In the genomic region with DNA sequence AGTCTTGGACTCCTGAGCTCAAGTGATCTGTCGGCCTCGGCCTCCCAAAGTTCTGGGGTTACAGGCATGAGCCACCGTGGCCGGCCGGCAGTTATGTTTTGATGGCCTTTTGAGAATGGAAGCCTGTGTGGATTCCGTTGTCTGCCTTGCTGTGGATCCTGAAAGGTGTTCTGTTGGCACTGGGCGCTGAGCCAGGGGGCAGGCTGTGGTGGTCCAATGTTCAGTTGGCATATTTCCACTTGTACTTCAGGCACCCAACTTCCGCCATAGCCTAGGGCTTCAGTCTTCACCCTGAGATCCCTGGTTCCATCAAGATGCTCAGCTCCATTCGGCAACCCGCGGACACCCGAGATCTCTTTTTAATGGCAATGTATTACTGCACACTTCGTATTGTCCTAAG, we compare ENCODE assay signal across 3 cellular contexts.
TF ChIP-seq lines count a peak whose summit lies in the region.

No MANE protein-coding gene starts in this region.

TF ChIP-seq in liver, 16 proteins besides CTCF, POLR2A, EP300 and RAD21:
- TF ChIP-seq GABPA (IDR thresholded peaks at IDR 0.05 in 1 of 2, conservative IDR thresholded peaks at IDR 0.05 in 1 of 2): no peak
- no peak for TF ChIP-seq JUND (IDR thresholded peaks at IDR 0.05)
- peak; percentile 54 for TF ChIP-seq SP1 (IDR thresholded peaks at IDR 0.05)
- no peak for TF ChIP-seq NR2F2 (IDR thresholded peaks at IDR 0.05)
- TF ChIP-seq YY1 (IDR thresholded peaks at IDR 0.05): peak; percentile 23
- peak; percentile 62 to 78 for TF ChIP-seq HNF4A (conservative IDR thresholded peaks at IDR 0.05)
- no peak for TF ChIP-seq EGR1 (IDR thresholded peaks at IDR 0.05; ENCODE audit: low read depth in 2 of 2)
- TF ChIP-seq TAF1 (conservative IDR thresholded peaks at IDR 0.05): no peak
- peak; percentile 64 for TF ChIP-seq HNF4G (IDR thresholded peaks at IDR 0.05)
- TF ChIP-seq, protein P1, sequence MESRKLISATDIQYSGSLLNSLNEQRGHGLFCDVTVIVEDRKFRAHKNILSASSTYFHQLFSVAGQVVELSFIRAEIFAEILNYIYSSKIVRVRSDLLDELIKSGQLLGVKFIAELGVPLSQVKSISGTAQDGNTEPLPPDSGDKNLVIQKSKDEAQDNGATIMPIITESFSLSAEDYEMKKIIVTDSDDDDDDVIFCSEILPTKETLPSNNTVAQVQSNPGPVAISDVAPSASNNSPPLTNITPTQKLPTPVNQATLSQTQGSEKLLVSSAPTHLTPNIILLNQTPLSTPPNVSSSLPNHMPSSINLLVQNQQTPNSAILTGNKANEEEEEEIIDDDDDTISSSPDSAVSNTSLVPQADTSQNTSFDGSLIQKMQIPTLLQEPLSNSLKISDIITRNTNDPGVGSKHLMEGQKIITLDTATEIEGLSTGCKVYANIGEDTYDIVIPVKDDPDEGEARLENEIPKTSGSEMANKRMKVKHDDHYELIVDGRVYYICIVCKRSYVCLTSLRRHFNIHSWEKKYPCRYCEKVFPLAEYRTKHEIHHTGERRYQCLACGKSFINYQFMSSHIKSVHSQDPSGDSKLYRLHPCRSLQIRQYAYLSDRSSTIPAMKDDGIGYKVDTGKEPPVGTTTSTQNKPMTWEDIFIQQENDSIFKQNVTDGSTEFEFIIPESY (IDR thresholded peaks at IDR 0.05): no peak

TF ChIP-seq in HepG2, 621 proteins besides CTCF, POLR2A, EP300 and RAD21:
- TF ChIP-seq NFE2L1 (CRISPR knock-in tag; IDR thresholded peaks at IDR 0.05; ENCODE audit: borderline replicate concordance) (no peak), CCAR2 (optimal IDR thresholded peaks at IDR 0.05; ENCODE audit: low read depth, low read length) (no peak), ZNF747 (CRISPR knock-in tag; IDR thresholded peaks at IDR 0.05; ENCODE audit: borderline replicate concordance) (no peak), SATB2 (CRISPR knock-in tag; IDR thresholded peaks at IDR 0.05) (no peak), TBL1XR1 (IDR thresholded peaks at IDR 0.05; ENCODE audit: borderline replicate concordance, low read length, partially characterized antibody) (no peak), U2AF2 (IDR thresholded peaks at IDR 0.05; ENCODE audit: low read depth, low read length) (no peak), CSRNP1 (CRISPR knock-in tag; IDR thresholded peaks at IDR 0.05) (no peak), HOXA5 (CRISPR knock-in tag; IDR thresholded peaks at IDR 0.05) (no peak), RAD51 (IDR thresholded peaks at IDR 0.05; ENCODE audit: borderline replicate concordance) (no peak), ZSCAN21 (CRISPR knock-in tag; IDR thresholded peaks at IDR 0.05; ENCODE audit: borderline replicate concordance) (no peak)
- TF ChIP-seq, protein P2, sequence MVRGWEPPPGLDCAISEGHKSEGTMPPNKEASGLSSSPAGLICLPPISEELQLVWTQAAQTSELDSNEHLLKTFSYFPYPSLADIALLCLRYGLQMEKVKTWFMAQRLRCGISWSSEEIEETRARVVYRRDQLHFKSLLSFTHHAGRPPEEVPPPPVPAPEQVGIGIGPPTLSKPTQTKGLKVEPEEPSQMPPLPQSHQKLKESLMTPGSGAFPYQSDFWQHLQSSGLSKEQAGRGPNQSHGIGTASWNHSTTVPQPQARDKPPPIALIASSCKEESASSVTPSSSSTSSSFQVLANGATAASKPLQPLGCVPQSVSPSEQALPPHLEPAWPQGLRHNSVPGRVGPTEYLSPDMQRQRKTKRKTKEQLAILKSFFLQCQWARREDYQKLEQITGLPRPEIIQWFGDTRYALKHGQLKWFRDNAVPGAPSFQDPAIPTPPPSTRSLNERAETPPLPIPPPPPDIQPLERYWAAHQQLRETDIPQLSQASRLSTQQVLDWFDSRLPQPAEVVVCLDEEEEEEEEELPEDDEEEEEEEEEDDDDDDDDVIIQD (CRISPR knock-in tag; IDR thresholded peaks at IDR 0.05; ENCODE audit: low read depth): no peak
- TF ChIP-seq, protein P3, sequence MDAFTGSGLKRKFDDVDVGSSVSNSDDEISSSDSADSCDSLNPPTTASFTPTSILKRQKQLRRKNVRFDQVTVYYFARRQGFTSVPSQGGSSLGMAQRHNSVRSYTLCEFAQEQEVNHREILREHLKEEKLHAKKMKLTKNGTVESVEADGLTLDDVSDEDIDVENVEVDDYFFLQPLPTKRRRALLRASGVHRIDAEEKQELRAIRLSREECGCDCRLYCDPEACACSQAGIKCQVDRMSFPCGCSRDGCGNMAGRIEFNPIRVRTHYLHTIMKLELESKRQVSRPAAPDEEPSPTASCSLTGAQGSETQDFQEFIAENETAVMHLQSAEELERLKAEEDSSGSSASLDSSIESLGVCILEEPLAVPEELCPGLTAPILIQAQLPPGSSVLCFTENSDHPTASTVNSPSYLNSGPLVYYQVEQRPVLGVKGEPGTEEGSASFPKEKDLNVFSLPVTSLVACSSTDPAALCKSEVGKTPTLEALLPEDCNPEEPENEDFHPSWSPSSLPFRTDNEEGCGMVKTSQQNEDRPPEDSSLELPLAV (CRISPR knock-in tag; conservative IDR thresholded peaks at IDR 0.05; ENCODE audit: low read depth): no peak

TF ChIP-seq in H1, 55 proteins besides CTCF, POLR2A, EP300 and RAD21:
- 0 out of 2 replicates have a peak, but pooled peaks have one; percentile 18 for TF ChIP-seq POLR2AphosphoS5 (IDR thresholded peaks at IDR 0.05; ENCODE audit: low read depth, low read length)
- TF ChIP-seq, protein P4, sequence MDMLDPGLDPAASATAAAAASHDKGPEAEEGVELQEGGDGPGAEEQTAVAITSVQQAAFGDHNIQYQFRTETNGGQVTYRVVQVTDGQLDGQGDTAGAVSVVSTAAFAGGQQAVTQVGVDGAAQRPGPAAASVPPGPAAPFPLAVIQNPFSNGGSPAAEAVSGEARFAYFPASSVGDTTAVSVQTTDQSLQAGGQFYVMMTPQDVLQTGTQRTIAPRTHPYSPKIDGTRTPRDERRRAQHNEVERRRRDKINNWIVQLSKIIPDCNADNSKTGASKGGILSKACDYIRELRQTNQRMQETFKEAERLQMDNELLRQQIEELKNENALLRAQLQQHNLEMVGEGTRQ (IDR thresholded peaks at IDR 0.05; ENCODE audit: low read length): no peak
